8 cellular contexts compared by ENCODE assay signal in genomic region chr4:139735381-139736256, GRCh38.
DNase-seq lines count a peak whose midpoint lies in the region; ATAC-seq and TF ChIP-seq lines count a peak whose summit lies in the region.

No MANE protein-coding gene starts in this region.

- POLR2A ChIA-PET in naive thymus-derived CD4-positive, alpha-beta T cell (lab: Charles Lee): no interaction called here

- peak overlapping the region; percentile 69 for H3K9ac ChIP-seq in fibroblast of lung (ENCODE audit: insufficient read depth, low read length)

- no peaks in the 10 kb centered on the region for H4K20me1 ChIP-seq in fibroblast of lung (ENCODE audit: control insufficient read depth, extremely low read depth, insufficient read depth, low read length)

- no peaks in the 10 kb centered on the region for H3K9me3 Mint-ChIP-seq in naive thymus-derived CD4-positive, alpha-beta T cell

- H3K27ac ChIP-seq in fibroblast of lung (ENCODE audit: insufficient read depth, low read length): no peak overlapping the region
- H3K27ac ChIP-seq in naive thymus-derived CD4-positive, alpha-beta T cell (ENCODE audit: low read depth, low read length): no peak overlapping the region

- H3K27ac Mint-ChIP-seq in T-helper 17 cell: no peak overlapping the region
- no peak overlapping the region for H3K27ac Mint-ChIP-seq in naive thymus-derived CD4-positive, alpha-beta T cell

- peaks cover 7% of the 10 kb centered on the region for H3K4me1 ChIP-seq in fibroblast of lung (ENCODE audit: control insufficient read depth, extremely low read depth, insufficient read depth, low read length)
- peaks cover 0 to 5% of the 10 kb centered on the region in 2 donors for H3K4me1 ChIP-seq in naive thymus-derived CD4-positive, alpha-beta T cell (ENCODE audit: control insufficient read depth in 2 of 2, insufficient read depth in 2 of 2, low read length in 2 of 2)

- ATAC-seq in T-helper 17 cell: no peak
- no peak for ATAC-seq in naive thymus-derived CD4-positive, alpha-beta T cell
- no peak for ATAC-seq in GM21447 (IDR thresholded peaks at IDR 0.05; ENCODE audit: unreplicated experiment)

- CTCF ChIA-PET in naive thymus-derived CD4-positive, alpha-beta T cell (lab: Charles Lee): no interaction called here

- H3K9me3 ChIP-seq in T-helper 17 cell (ENCODE audit: control insufficient read depth, low read length, poor library complexity, severe bottlenecking) (no peaks in the 10 kb centered on the region), fibroblast of lung (ENCODE audit: control insufficient read depth, insufficient read depth, low read depth, low read length) (no peaks in the 10 kb centered on the region)
- no peaks in the 10 kb centered on the region for H3K9me3 ChIP-seq in naive thymus-derived CD4-positive, alpha-beta T cell (ENCODE audit: control insufficient read depth in 2 of 3, low read length in 3 of 3)

- peaks cover 7% of the 10 kb centered on the region for H3K36me3 Mint-ChIP-seq in T-helper 17 cell (ENCODE audit: low read depth)
- H3K36me3 Mint-ChIP-seq in naive thymus-derived CD4-positive, alpha-beta T cell: no peaks in the 10 kb centered on the region

- H3K4me1 Mint-ChIP-seq in T-helper 17 cell: peaks cover 5% of the 10 kb centered on the region
- H3K4me1 Mint-ChIP-seq in naive thymus-derived CD4-positive, alpha-beta T cell: peaks cover 6 to 17% (median 13%) of the 10 kb centered on the region in 7 donors

- TF ChIP-seq CTCF in GM10266 (IDR thresholded peaks at IDR 0.05; ENCODE audit: control insufficient read depth, insufficient read depth, low read depth, missing control alignments): no peak
- TF ChIP-seq CTCF in fibroblast of lung (conservative IDR thresholded peaks at IDR 0.05 in 1 of 2, IDR thresholded peaks at IDR 0.05 in 1 of 2; ENCODE audit: low read depth in 1 of 2, low read length in 2 of 2): no peak

- no peaks in the 10 kb centered on the region for H3K27me3 ChIP-seq in fibroblast of lung (ENCODE audit: control insufficient read depth, insufficient read depth, low read length)
- H3K27me3 ChIP-seq in naive thymus-derived CD4-positive, alpha-beta T cell (ENCODE audit: control insufficient read depth in 2 of 2, insufficient read depth in 2 of 2, low read length in 2 of 2): no peaks in the 10 kb centered on the region

- peak overlapping the region; percentile 48 to 53 (median 51) for H3K4me3 ChIP-seq in fibroblast of lung (replicated peaks in 1 of 4; ENCODE audit: control extremely low read depth in 1 of 4, insufficient read depth in 1 of 4, low read depth in 3 of 4, low read length in 4 of 4)
- H3K4me3 ChIP-seq in naive thymus-derived CD4-positive, alpha-beta T cell (ENCODE audit: low read length): peak overlapping the region; percentile 44

- no peaks in the 10 kb centered on the region for H3K36me3 ChIP-seq in fibroblast of lung (ENCODE audit: control insufficient read depth, insufficient read depth, low read length)
- H3K36me3 ChIP-seq in naive thymus-derived CD4-positive, alpha-beta T cell (ENCODE audit: control insufficient read depth in 2 of 3, insufficient read depth in 3 of 3, low read length in 3 of 3): no peaks in the 10 kb centered on the region

- peak overlapping the region; percentile 87 for H3K4me2 ChIP-seq in fibroblast of lung (ENCODE audit: extremely low read depth, insufficient read depth, low read length)

- DNase-seq in GM10266 (ENCODE audit: extremely low spot score) (peak; percentile 41), T-helper 17 cell (no peak), fibroblast of lung (ENCODE audit: low read depth in 2 of 2) (peak; percentile 35 to 39), COLO829 (ENCODE audit: low spot score) (no peak)
- DNase-seq in naive thymus-derived CD4-positive, alpha-beta T cell: peak in 2 of 9 donors; percentile 3 to 15
- no peak for DNase-seq in activated CD4-positive, CD25-positive, alpha-beta regulatory T cell treated with anti-CD3 and anti-CD28 coated beads, Interleukin-2, amount 50 U/mL, for 72 hours
- no peak for DNase-seq in activated CD4-positive, alpha-beta T cell treated with anti-CD3 and anti-CD28 coated beads, Interleukin-2, amount 50 U/mL, for 4 hours

- peaks cover 62% of the 10 kb centered on the region for H3K27me3 Mint-ChIP-seq in T-helper 17 cell
- peaks cover 30 to 61% (median 39%) of the 10 kb centered on the region in 5 donors for H3K27me3 Mint-ChIP-seq in naive thymus-derived CD4-positive, alpha-beta T cell

- no peaks in the 10 kb centered on the region for H3K79me2 ChIP-seq in fibroblast of lung (ENCODE audit: control insufficient read depth, insufficient read depth, low read length)

- intact Hi-C loops in naive thymus-derived CD4-positive, alpha-beta T cell (cut with micrococcal nuclease): loop anchor here (1.0 to 10.0 kb wide), 7 partner anchors 277 to 625 kb away; partner anchors contain the start of gene MAML3 (in 2 of the 2)

- H3K4me3 Mint-ChIP-seq in T-helper 17 cell: peak overlapping the region; percentile 47
- H3K4me3 Mint-ChIP-seq in naive thymus-derived CD4-positive, alpha-beta T cell: peak overlapping the region; percentile 70 to 89 (median 78)

- no peak overlapping the region for H2AFZ ChIP-seq in fibroblast of lung (ENCODE audit: low read length)

Comparison
In these comparisons a context has a peak if more than half of its experiments do, and no peak if none do; other contexts are left out.
1. DNase-seq: peak in GM10266 (single experiment) and fibroblast of lung (2 of 2); none in T-helper 17 cell (0 of 3), activated CD4-positive, CD25-positive, alpha-beta regulatory T cell treated with anti-CD3 and anti-CD28 coated beads, Interleukin-2, amount 50 U/mL, for 72 hours (single experiment), COLO829 (single experiment) and activated CD4-positive, alpha-beta T cell treated with anti-CD3 and anti-CD28 coated beads, Interleukin-2, amount 50 U/mL, for 4 hours (0 of 2).